In genomic region chr3:13850161-13850945, GRCh38 we compare ENCODE assay signal across 17 cellular contexts. TPM values are rescaled to one million over a fixed set of nuclear protein-coding genes. Genes with fewer than 3 reads are reported as not detected.
DNase-seq lines count a peak whose midpoint lies in the region; ATAC-seq and TF ChIP-seq lines count a peak whose summit lies in the region.
"Had no signal": no experiment of that assay in that cellular context is flagged by ENCODE, and none has a peak within 500 bp of the region (broad histone marks: within the 10 kb centered on the region; RNA-seq: fewer than 3 reads in every experiment).

No MANE protein-coding gene starts in this region.

- H3K36me3 ChIP-seq in H7 (replicated peaks; ENCODE audit: control insufficient read depth, insufficient read depth, low read length): no peaks in the 10 kb centered on the region
- H3K36me3 ChIP-seq in upper lobe of left lung: no peaks in the 10 kb centered on the region
- H3K36me3 ChIP-seq: colonic mucosa, ovary had no signal

- no peak for TF ChIP-seq POLR2A in upper lobe of left lung (IDR thresholded peaks at IDR 0.05)

- WGBS in upper lobe of left lung, 2 donors: 52 to 53% methylated on average over 4 to 21 of the region's 21 CpGs

- H3K27me3 ChIP-seq in H7 (ENCODE audit: control insufficient read depth, insufficient read depth, low read length): no peaks in the 10 kb centered on the region
- H3K27me3 ChIP-seq in upper lobe of left lung: no peaks in the 10 kb centered on the region
- H3K27me3 ChIP-seq: colonic mucosa, ovary had no signal

- peak in 1 of 4 donors; percentile 66 for TF ChIP-seq EP300 in upper lobe of left lung (IDR thresholded peaks at IDR 0.05)

- DNase-seq in H7 (peak; percentile 89), RPMI7951 (ENCODE audit: low read depth) (peak; percentile 88), islet precursor cell (peak; percentile 100), upper lobe of left lung (peak; percentile 83 to 88), NCI-H1694 (lab: John Stamatoyannopoulos, UW) (no peak), NCI-H187 (lab: John Stamatoyannopoulos, UW) (no peak)
- DNase-seq: activated CD8-positive, alpha-beta T cell treated with anti-CD3 and anti-CD28 coated beads for 36 hours; activated naive CD4-positive, alpha-beta T cell treated with anti-CD3 and anti-CD28 coated beads, Interleukin-2, amount 50 U/mL, for 16 hours; colonic mucosa; COR-L47; NCI-H1105 treated with DMSO at 0.1 percent for 48 hours; NCI-H748 treated with DMSO at 0.1 percent for 48 hours; ovary; stimulated activated CD4-positive, alpha-beta T cell treated with anti-CD3 and anti-CD28 coated beads, Interleukin-1b, Interleukin-23, amount 100 ng/mL, for 48 hours; T-helper 1 cell had no signal

- ATAC-seq in upper lobe of left lung (ENCODE audit: low FRiP score in 2 of 2) (peak; percentile 62 to 93), HG03175 (IDR thresholded peaks at IDR 0.05; ENCODE audit: unreplicated experiment) (no peak)
- ATAC-seq: activated CD8-positive, alpha-beta T cell treated with anti-CD3 and anti-CD28 coated beads for 36 hours; left lobe of liver had no signal

- no peak overlapping the region for H3K4me3 ChIP-seq in H7 (ENCODE audit: insufficient read depth, low read depth, low read length)
- no peak overlapping the region for H3K4me3 ChIP-seq in upper lobe of left lung
- H3K4me3 ChIP-seq: colonic mucosa, ovary had no signal

- no peaks in the 10 kb centered on the region for H3K9me3 ChIP-seq in upper lobe of left lung
- H3K9me3 ChIP-seq: colonic mucosa, ovary had no signal

- no peaks in the 10 kb centered on the region for H3K4me1 ChIP-seq in upper lobe of left lung
- H3K4me1 ChIP-seq: colonic mucosa had no signal

- peak overlapping the region; percentile 41 to 64 (median 42) for H3K27ac ChIP-seq in upper lobe of left lung
- H3K27ac ChIP-seq: colonic mucosa, ovary had no signal

- TF ChIP-seq CTCF in upper lobe of left lung (IDR thresholded peaks at IDR 0.05): no peak

RNA-seq across cellular contexts. Expression of gene WNT7A, which starts 29.5 kb away (rescaled TPM):
- total RNA-seq in H7 (2014; rRNA removed; shearing (Covaris generic)): 0.04 and 0.07 TPM in 2 replicates
- 0.12 TPM in 1 of 2 replicates, not detected in the other for total RNA-seq in RPMI7951 (2014; rRNA removed; shearing (Covaris generic))
- 10 to 100 TPM in 1 of 6 donors, 1 to 10 TPM in 5; 1.0 to 12.2 (median 6.8) TPM for total RNA-seq in upper lobe of left lung
- total RNA-seq: colonic mucosa, left lobe of liver had no signal

Comparison
In these comparisons a context has a peak if more than half of its experiments do, and no peak if none do; other contexts are left out.
1. DNase-seq: peak in H7 (single experiment), RPMI7951 (single experiment), islet precursor cell (single experiment) and upper lobe of left lung (2 of 2); none in NCI-H1694 (single experiment) and NCI-H187 (0 of 2).